ENCODE assay signal across 8 cellular contexts in genomic region chr2:11692966-11693521, GRCh38. TPM values are rescaled to one million over a fixed set of nuclear protein-coding genes. Genes with fewer than 3 reads are reported as not detected.
DNase-seq lines count a peak whose midpoint lies in the region; ATAC-seq and TF ChIP-seq lines count a peak whose summit lies in the region.

No MANE protein-coding gene starts in this region.

- intact Hi-C loops in uterus (cut with DNase I; ENCODE audit: low total_unique reads), result loop anchor here (5.0 kb wide), 1 partner anchor 84 kb away; no protein-coding TSS in a partner anchor

- H3K4me1 Mint-ChIP-seq in activated T-cell treated with anti-CD3 and anti-CD28 coated beads, Interleukin-2, amount 50 U/mL, for 4 hours (ENCODE audit: low read depth), result peaks cover 9% of the 10 kb centered on the region

- H3K4me3 ChIP-seq in Peyer's patch, result no peak overlapping the region
- no peak overlapping the region for H3K4me3 ChIP-seq in fibroblast of villous mesenchyme (ENCODE audit: low read depth, low read length)
- H3K4me3 ChIP-seq in parathyroid adenoma (ENCODE audit: low read depth, low read length), result no peak overlapping the region
- H3K4me3 ChIP-seq in uterus, result no peak overlapping the region

- TF ChIP-seq CTCF in Peyer's patch (IDR thresholded peaks at IDR 0.05) (peak; percentile 64 to 86 (median 78)), fibroblast of villous mesenchyme (IDR thresholded peaks at IDR 0.05; ENCODE audit: insufficient read depth, low read depth, low read length) (peak; percentile 92), parathyroid adenoma (IDR thresholded peaks at IDR 0.05) (peak; percentile 89), uterus (IDR thresholded peaks at IDR 0.05) (peak; percentile 64 to 82 (median 70))

- H3K27me3 ChIP-seq in Peyer's patch, result no peaks in the 10 kb centered on the region
- no peaks in the 10 kb centered on the region for H3K27me3 ChIP-seq in parathyroid adenoma (ENCODE audit: control insufficient read depth, insufficient read depth, low read length)
- no peaks in the 10 kb centered on the region for H3K27me3 ChIP-seq in uterus

- no peaks in the 10 kb centered on the region for H3K36me3 Mint-ChIP-seq in activated T-cell treated with anti-CD3 and anti-CD28 coated beads, Interleukin-2, amount 50 U/mL, for 4 hours (ENCODE audit: insufficient read depth)

- peak; percentile 88 for ATAC-seq in GM21723 (IDR thresholded peaks at IDR 0.05; ENCODE audit: unreplicated experiment)
- peak; percentile 77 to 81 for ATAC-seq in activated T-cell treated with anti-CD3 and anti-CD28 coated beads, Interleukin-2, amount 50 U/mL, for 4 hours

- H3K4me2 ChIP-seq in parathyroid adenoma (ENCODE audit: low read length), result no peak overlapping the region

- H3K9me3 ChIP-seq in Peyer's patch (no peaks in the 10 kb centered on the region), parathyroid adenoma (ENCODE audit: control insufficient read depth, low read length) (no peaks in the 10 kb centered on the region), uterus (no peaks in the 10 kb centered on the region)

- TF ChIP-seq POLR2A in Peyer's patch (IDR thresholded peaks at IDR 0.05) (no peak), uterus (IDR thresholded peaks at IDR 0.05) (no peak)

- H3K9ac ChIP-seq in parathyroid adenoma, result no peak overlapping the region

- no peaks in the 10 kb centered on the region for H3K79me2 ChIP-seq in parathyroid adenoma

- H3K36me3 ChIP-seq in Peyer's patch, result no peaks in the 10 kb centered on the region
- no peaks in the 10 kb centered on the region for H3K36me3 ChIP-seq in parathyroid adenoma (ENCODE audit: control insufficient read depth, insufficient read depth, low read length)
- H3K36me3 ChIP-seq in uterus, result no peaks in the 10 kb centered on the region

- no peak overlapping the region for H2AFZ ChIP-seq in parathyroid adenoma

- no peak overlapping the region for H3K4me3 Mint-ChIP-seq in activated T-cell treated with anti-CD3 and anti-CD28 coated beads, Interleukin-2, amount 50 U/mL, for 4 hours

- no peak overlapping the region for H3K27ac ChIP-seq in Peyer's patch
- H3K27ac ChIP-seq in parathyroid adenoma, result peak overlapping the region; percentile 21
- no peak overlapping the region for H3K27ac ChIP-seq in uterus

- H3K4me1 ChIP-seq in Peyer's patch (peaks cover 0 to 11% (median 3%) of the 10 kb centered on the region in 4 donors), parathyroid adenoma (peaks cover 12% of the 10 kb centered on the region), uterus (no peaks in the 10 kb centered on the region)

- DNase-seq in EL (peak; percentile 64), Kasumi-1 (lab: John Stamatoyannopoulos, UW) (peak; percentile 82 to 87), Peyer's patch (peak; percentile 58 to 89 (median 67)), fibroblast of villous mesenchyme (ENCODE audit: low read depth) (peak; percentile 66), uterus (peak; percentile 53 to 68)
- peak; percentile 62 for DNase-seq in activated T-cell treated with anti-CD3 and anti-CD28 coated beads, Interleukin-2, amount 50 U/mL, for 4 hours

- no peaks in the 10 kb centered on the region for H3K27me3 Mint-ChIP-seq in activated T-cell treated with anti-CD3 and anti-CD28 coated beads, Interleukin-2, amount 50 U/mL, for 4 hours (ENCODE audit: low read depth)

- no peaks in the 10 kb centered on the region for H3K9me3 Mint-ChIP-seq in activated T-cell treated with anti-CD3 and anti-CD28 coated beads, Interleukin-2, amount 50 U/mL, for 4 hours

RNA-seq across cellular contexts. Expression of gene NTSR2, which starts 23.0 kb away (rescaled TPM):
- not detected for total RNA-seq in Peyer's patch
- not detected for total RNA-seq in activated T-cell treated with anti-CD3 and anti-CD28 coated beads, Interleukin-2, amount 50 U/mL, for 4 hours
- total RNA-seq in fibroblast of villous mesenchyme, result not detected in 2 replicates
- not detected for total RNA-seq in uterus

RNA-seq across cellular contexts. Expression of gene LPIN1, which starts 53.4 kb away (rescaled TPM):
- total RNA-seq in Peyer's patch (10 to 100 TPM; 28.7 to 69.3 (median 44.0) TPM), fibroblast of villous mesenchyme (62.2 and 69.6 TPM in 2 replicates), uterus (10 to 100 TPM; 19.0 to 52.3 (median 30.5) TPM)
- 10 to 100 TPM; 30.3 to 40.0 (median 34.1) TPM for total RNA-seq in activated T-cell treated with anti-CD3 and anti-CD28 coated beads, Interleukin-2, amount 50 U/mL, for 4 hours
